In the genomic region with DNA sequence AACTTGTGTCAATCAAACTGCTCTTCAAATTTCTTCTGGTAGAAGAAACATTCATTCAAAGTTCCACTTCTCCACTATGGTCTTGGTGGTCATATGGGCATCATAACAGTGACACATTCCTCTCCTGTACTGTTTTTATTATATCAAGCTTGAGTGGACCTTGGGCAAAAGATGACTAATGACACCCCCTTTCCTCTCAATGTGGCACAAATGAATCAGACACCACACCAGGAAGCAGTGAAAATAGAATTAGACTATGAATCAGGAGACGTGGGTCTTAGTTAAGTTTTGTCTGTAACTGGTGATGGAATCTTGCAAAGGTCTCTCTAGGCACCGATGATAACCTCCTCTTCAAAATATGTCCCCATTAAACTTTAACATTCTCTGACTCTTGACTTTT, we compare ENCODE assay signal across 28 cellular contexts. TPM values are rescaled to one million over a fixed set of nuclear protein-coding genes. Genes with fewer than 3 reads are reported as not detected.
"Had no signal": no experiment of that assay in that cellular context is flagged by ENCODE, and none has a peak within 500 bp of the region (broad histone marks: within the 10 kb centered on the region; RNA-seq: fewer than 3 reads in every experiment).

No MANE protein-coding gene starts in this region.

- H3K4me3 Mint-ChIP-seq: activated naive CD8-positive, alpha-beta T cell; activated T-cell treated with anti-CD3 and anti-CD28 coated beads, Interleukin-2, amount 50 U/mL, for 72 hours; brain; endodermal cell had no signal

- H3K9me3 ChIP-seq: colonic mucosa, left ventricle myocardium inferior, right atrium auricular region, tibial nerve, uterus had no signal

- H3K27ac Mint-ChIP-seq: activated naive CD8-positive, alpha-beta T cell; activated T-cell treated with anti-CD3 and anti-CD28 coated beads, Interleukin-2, amount 50 U/mL, for 72 hours; brain; endodermal cell had no signal

- H3K36me3 ChIP-seq: colonic mucosa, left ventricle myocardium inferior, right atrium auricular region, tibial nerve, uterus, WERI-Rb-1 had no signal

- H3K36me3 Mint-ChIP-seq: activated naive CD8-positive, alpha-beta T cell; brain had no signal

- H3K4me1 ChIP-seq: colonic mucosa, left ventricle myocardium inferior, right atrium auricular region, tibial nerve, uterus had no signal

- DNase-seq: activated CD4-positive, alpha-beta T cell treated with anti-CD3 and anti-CD28 coated beads, Interleukin-2, amount 50 U/mL, for 4 hours; activated effector memory CD4-positive, alpha-beta T cell treated with anti-CD3 and anti-CD28 coated beads, Interleukin-2, amount 50 U/mL, for 16 hours; activated T-cell treated with anti-CD3 and anti-CD28 coated beads, Interleukin-2, amount 50 U/mL, for 72 hours; amygdala; central memory CD4-positive, alpha-beta T cell; colonic mucosa; endodermal cell; foreskin melanocyte; hypothalamus; islet precursor cell; left ventricle myocardium inferior; mammary epithelial cell; stimulated activated CD4-positive, alpha-beta T cell treated with anti-CD3 and anti-CD28 coated beads, Interleukin-12 subunit alpha, Interleukin-12 subunit beta, amount 100 ng/mL, for 4 hours; stimulated activated CD4-positive, alpha-beta T cell treated with anti-CD3 and anti-CD28 coated beads, Interleukin-1b, Interleukin-23, amount 100 ng/mL, for 48 hours; stimulated activated CD8-positive, alpha-beta memory T cell treated with anti-CD3 and anti-CD28 coated beads, Interleukin-4, amount 100 ng/mL, for 48 hours; stimulated activated naive CD8-positive, alpha-beta T cell treated with anti-CD3 and anti-CD28 coated beads, Interleukin-15, Interleukin-2, amounts not matched to agents 100 U/mL and 50 U/mL, for 24 hours; T-helper 2 cell; uterus; WERI-Rb-1 had no signal

- H3K4me3 ChIP-seq: colonic mucosa, left ventricle myocardium inferior, right atrium auricular region, tibial nerve, uterus had no signal

- H3K9me3 Mint-ChIP-seq: endodermal cell had no signal

- H3K27ac ChIP-seq: colonic mucosa, epithelial cell of prostate, left ventricle myocardium inferior, right atrium auricular region, tibial nerve, uterus, WERI-Rb-1 had no signal

- H3K27me3 ChIP-seq: colonic mucosa, right atrium auricular region, tibial nerve, uterus had no signal

- H3K4me1 Mint-ChIP-seq: endodermal cell had no signal

RNA-seq across cellular contexts. Expression of gene NRSN1, which starts 9.0 kb away (rescaled TPM):
- total RNA-seq: activated CD8-positive, alpha-beta memory T cell treated with anti-CD3 and anti-CD28 coated beads for 36 hours; activated T-cell treated with anti-CD3 and anti-CD28 coated beads, Interleukin-2, amount 50 U/mL, for 72 hours; endodermal cell; left ventricle myocardium inferior; mammary epithelial cell; myocyte; omental fat pad; posterior vena cava; right atrium auricular region; tibial nerve had no signal
